ENCODE assay signal across 24 cellular contexts in the genomic region with DNA sequence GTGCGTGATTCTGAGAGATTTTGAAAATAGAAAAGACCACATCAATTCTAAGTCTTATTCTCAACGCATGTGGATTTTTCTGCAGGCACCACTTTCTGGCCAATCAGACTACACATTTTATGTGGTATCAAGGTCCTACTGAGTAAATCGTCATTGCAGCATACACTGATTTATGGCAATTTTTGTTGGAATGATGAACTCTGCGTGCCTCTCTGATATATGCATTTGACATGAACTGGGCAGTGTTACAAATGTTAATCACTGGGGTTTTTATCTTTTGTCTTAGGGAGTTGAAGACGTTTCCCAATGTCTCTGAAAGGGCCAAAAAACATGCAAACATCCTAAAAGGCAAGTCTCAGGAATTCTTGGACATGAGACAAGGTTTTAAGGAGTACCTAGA.
"Had no signal": no experiment of that assay in that cellular context is flagged by ENCODE, and none has a peak within 500 bp of the region (broad histone marks: within the 10 kb centered on the region; RNA-seq: fewer than 3 reads in every experiment).

No MANE protein-coding gene starts in this region.

- H3K9ac ChIP-seq: SK-N-SH had no signal

- H3K27me3 Mint-ChIP-seq: activated CD4-positive, alpha-beta memory T cell treated with anti-CD3 and anti-CD28 coated beads for 36 hours; activated CD4-positive, alpha-beta T cell treated with anti-CD3 and anti-CD28 coated beads, Interleukin-2, amount 10 ng/mL, durations not matched to agents 7 days and 5 days; activated naive CD8-positive, alpha-beta T cell treated with anti-CD3 and anti-CD28 coated beads, Interleukin-2, amount 50 U/mL, for 24 hours had no signal

- H3K4me3 ChIP-seq: K562 had no signal

- H3K27ac ChIP-seq: brain microvascular endothelial cell, VCaP had no signal

- H3K27me3 ChIP-seq: brain microvascular endothelial cell had no signal

- H3K36me3 ChIP-seq: brain microvascular endothelial cell had no signal

- H3K4me1 Mint-ChIP-seq: activated CD4-positive, alpha-beta T cell treated with anti-CD3 and anti-CD28 coated beads, Interleukin-2, amount 10 ng/mL, durations not matched to agents 7 days and 5 days; activated naive CD8-positive, alpha-beta T cell treated with anti-CD3 and anti-CD28 coated beads, Interleukin-2, amount 50 U/mL, for 24 hours had no signal

- ATAC-seq: activated naive CD4-positive, alpha-beta T cell treated with anti-CD3 and anti-CD28 coated beads, Interleukin-2, amount 50 U/mL, for 72 hours; activated naive CD8-positive, alpha-beta T cell treated with anti-CD3 and anti-CD28 coated beads, Interleukin-2, amount 50 U/mL, for 24 hours; activated T-cell treated with anti-CD3 and anti-CD28 coated beads, Interleukin-2, amount 50 U/mL, for 4 hours; K562 had no signal

- H3K4me3 Mint-ChIP-seq: activated CD4-positive, alpha-beta memory T cell treated with anti-CD3 and anti-CD28 coated beads for 36 hours; activated CD4-positive, alpha-beta T cell treated with anti-CD3 and anti-CD28 coated beads, Interleukin-2, amount 10 ng/mL, durations not matched to agents 7 days and 5 days; activated naive CD8-positive, alpha-beta T cell treated with anti-CD3 and anti-CD28 coated beads, Interleukin-2, amount 50 U/mL, for 24 hours; activated T-cell treated with anti-CD3 and anti-CD28 coated beads, Interleukin-2, amount 50 U/mL, for 4 hours had no signal

- H3K4me2 ChIP-seq: SK-N-SH had no signal

- H3K9me2 ChIP-seq: SK-N-SH had no signal

- H3K36me3 Mint-ChIP-seq: activated CD4-positive, alpha-beta memory T cell treated with anti-CD3 and anti-CD28 coated beads for 36 hours; activated naive CD4-positive, alpha-beta T cell treated with anti-CD3 and anti-CD28 coated beads, Interleukin-2, amount 50 U/mL, for 72 hours had no signal

- DNase-seq: activated CD4-positive, alpha-beta memory T cell treated with anti-CD3 and anti-CD28 coated beads for 36 hours; activated CD4-positive, alpha-beta T cell treated with anti-CD3 and anti-CD28 coated beads, Interleukin-2, amount 10 ng/mL, durations not matched to agents 7 days and 5 days; activated CD4-positive, CD25-positive, alpha-beta regulatory T cell; activated CD8-positive, alpha-beta memory T cell treated with anti-CD3 and anti-CD28 coated beads for 24 hours; activated effector memory CD4-positive, alpha-beta T cell treated with anti-CD3 and anti-CD28 coated beads, Interleukin-2, amount 50 U/mL, for 16 hours; activated naive CD4-positive, alpha-beta T cell treated with Interleukin-2 at 50 U/mL for 16 hours; activated naive CD8-positive, alpha-beta T cell treated with anti-CD3 and anti-CD28 coated beads, Interleukin-2, amount 50 U/mL, for 24 hours; activated T-cell treated with anti-CD3 and anti-CD28 coated beads, Interleukin-2, amount 50 U/mL, for 4 hours; amygdala; brain microvascular endothelial cell; Kasumi-1; NCI-H1105 treated with DMSO at 0.1 percent for 48 hours; NCI-H2029; NCI-H2107; NCI-H2171 treated with DMSO at 0.1 percent for 48 hours; NCI-H345; NCI-H510A; NCI-H526 treated with DMSO at 0.1 percent for 48 hours; NCI-H82; SK-N-SH; T-helper 1 cell had no signal

- H3K27ac Mint-ChIP-seq: activated CD4-positive, alpha-beta memory T cell treated with anti-CD3 and anti-CD28 coated beads for 36 hours; activated CD4-positive, alpha-beta T cell treated with anti-CD3 and anti-CD28 coated beads, Interleukin-2, amount 10 ng/mL, durations not matched to agents 7 days and 5 days; activated naive CD4-positive, alpha-beta T cell treated with anti-CD3 and anti-CD28 coated beads, Interleukin-2, amount 50 U/mL, for 72 hours; activated naive CD8-positive, alpha-beta T cell treated with anti-CD3 and anti-CD28 coated beads, Interleukin-2, amount 50 U/mL, for 24 hours had no signal
